In the genomic region with DNA sequence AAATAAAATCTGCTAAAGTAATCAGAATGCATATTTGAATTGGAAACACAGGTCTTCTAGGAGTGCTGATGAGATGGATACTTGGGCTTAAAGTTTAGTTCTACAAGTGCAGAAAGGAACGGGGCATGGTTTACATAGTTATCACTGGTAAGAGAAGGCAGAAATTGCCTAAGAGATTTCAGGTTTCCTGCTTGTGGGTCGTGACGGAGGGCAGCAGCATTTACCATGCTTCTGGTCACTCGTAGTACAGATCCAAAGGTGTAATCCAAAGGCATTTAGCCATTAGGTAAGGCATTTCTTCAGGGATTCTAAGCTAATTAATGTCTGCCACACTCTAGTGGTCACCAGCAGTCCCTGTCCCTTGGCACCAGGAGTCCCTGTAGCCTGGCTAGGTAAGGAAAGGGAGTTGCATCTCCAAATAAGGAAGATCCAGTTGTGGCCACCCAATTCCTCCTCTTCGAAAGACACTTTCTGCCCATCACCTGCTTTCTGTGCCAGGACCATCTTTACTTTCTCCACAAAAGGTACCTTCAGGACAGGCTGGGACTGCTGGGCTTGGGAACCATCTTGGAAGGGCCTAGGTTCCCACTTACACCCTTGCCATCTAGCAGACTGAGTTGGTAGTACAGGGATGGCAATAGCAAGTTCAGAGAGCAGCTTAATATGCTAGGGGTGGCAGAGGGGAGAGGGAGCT, we compare ENCODE assay signal across 10 cellular contexts. TPM values are rescaled to one million over a fixed set of nuclear protein-coding genes. Genes with fewer than 3 reads are reported as not detected.
DNase-seq lines count a peak whose midpoint lies in the region; ATAC-seq, FAIRE-seq and TF ChIP-seq lines count a peak whose summit lies in the region.
"Had no signal": no experiment of that assay in that cellular context is flagged by ENCODE, and none has a peak within 500 bp of the region (broad histone marks: within the 10 kb centered on the region; RNA-seq: fewer than 3 reads in every experiment).

No MANE protein-coding gene starts in this region.

- H3K4me3 Mint-ChIP-seq in T-cell = peak overlapping the region; percentile 96 to 97 (median 96)
- peak overlapping the region; percentile 95 for H3K4me3 Mint-ChIP-seq in stimulated activated memory B cell treated with anti-CD40 and anti-IgM and Interleukin-4, amounts not matched to agents 10 μg/mL and 1 μg/mL and 100 μg/mL, for 72 hours

- no peaks in the 10 kb centered on the region for H3K36me3 Mint-ChIP-seq in T-cell
- no peaks in the 10 kb centered on the region for H3K36me3 Mint-ChIP-seq in stimulated activated memory B cell treated with anti-CD40 and anti-IgM and Interleukin-4, amounts not matched to agents 10 μg/mL and 1 μg/mL and 100 μg/mL, for 72 hours

- FAIRE-seq in frontal cortex (lab: Jason Lieb, UNC) = no peak

- ATAC-seq in T-cell (replicated peaks in 1 of 4) = no peak
- no peak for ATAC-seq in foreskin keratinocyte
- no peak for ATAC-seq in stimulated activated memory B cell treated with anti-CD40 and anti-IgM and Interleukin-4, amounts not matched to agents 10 μg/mL and 1 μg/mL and 100 μg/mL, for 72 hours
- no peak for ATAC-seq in GM18867 (IDR thresholded peaks at IDR 0.05; ENCODE audit: unreplicated experiment)

- H3K9me3 Mint-ChIP-seq in T-cell = no peaks in the 10 kb centered on the region
- no peaks in the 10 kb centered on the region for H3K9me3 Mint-ChIP-seq in stimulated activated memory B cell treated with anti-CD40 and anti-IgM and Interleukin-4, amounts not matched to agents 10 μg/mL and 1 μg/mL and 100 μg/mL, for 72 hours

- H3K4me1 ChIP-seq in foreskin keratinocyte = peaks cover 4% of the 10 kb centered on the region

- DNase-seq in NCI-H2227 (lab: John Stamatoyannopoulos, UW; ENCODE audit: unreplicated experiment) = peak; percentile 28
- DNase-seq in NCI-H2227 treated with DMSO at 0.1 percent for 48 hours (lab: John Stamatoyannopoulos, UW) = no peak
- no peak for DNase-seq in T-cell
- no peak for DNase-seq in foreskin keratinocyte
- no peak for DNase-seq in frontal cortex (ENCODE audit: low spot score in 2 of 2)
- no peak for DNase-seq in G401 (ENCODE audit: low spot score)
- DNase-seq: NCI-H2081 treated with DMSO at 0.1 percent for 48 hours had no signal

- in situ Hi-C loops in G401 (cut with HindIII; ENCODE audit: low sequenced_read_pairs) = no loop called here

- peaks cover 14 to 21% (median 19%) of the 10 kb centered on the region in 3 donors for H3K4me1 Mint-ChIP-seq in T-cell
- peaks cover 21% of the 10 kb centered on the region for H3K4me1 Mint-ChIP-seq in stimulated activated memory B cell treated with anti-CD40 and anti-IgM and Interleukin-4, amounts not matched to agents 10 μg/mL and 1 μg/mL and 100 μg/mL, for 72 hours

- H3K27me3 ChIP-seq in foreskin keratinocyte = no peaks in the 10 kb centered on the region

- CTCF ChIA-PET in T-cell (lab: Charles Lee) = interaction anchor here in 1 of 2 donors (1.0 kb wide), 1 partner anchor 134 kb away, joined by 7 read pairs; no protein-coding TSS in a partner anchor

- TF ChIP-seq CTCF in foreskin keratinocyte (conservative IDR thresholded peaks at IDR 0.05) = no peak

- POLR2A ChIA-PET in T-cell (lab: Charles Lee) = interaction anchor here (0.6 kb wide), 2 partner anchors 219 to 387 kb away, joined by 3 read pairs; no protein-coding TSS in a partner anchor

- H3K27ac Mint-ChIP-seq in T-cell = peak overlapping the region; percentile 98 to 100
- H3K27ac Mint-ChIP-seq in stimulated activated memory B cell treated with anti-CD40 and anti-IgM and Interleukin-4, amounts not matched to agents 10 μg/mL and 1 μg/mL and 100 μg/mL, for 72 hours = peak overlapping the region; percentile 97

- peak overlapping the region; percentile 93 for H3K27ac ChIP-seq in foreskin keratinocyte

- H3K27me3 Mint-ChIP-seq in T-cell = no peaks in the 10 kb centered on the region
- no peaks in the 10 kb centered on the region for H3K27me3 Mint-ChIP-seq in stimulated activated memory B cell treated with anti-CD40 and anti-IgM and Interleukin-4, amounts not matched to agents 10 μg/mL and 1 μg/mL and 100 μg/mL, for 72 hours

RNA-seq across cellular contexts. Expression of gene GSTZ1, which starts 1.5 kb away (rescaled TPM):
- total RNA-seq in T-cell (10 to 100 TPM in 3 of 5 donors, 1 to 10 TPM in 2; 7.1 to 16.3 (median 13.6) TPM), foreskin keratinocyte (17.1 and 18.5 TPM in 2 replicates), frontal cortex (3.3 TPM)
- 22.1 and 24.8 TPM in 2 replicates for polyA plus RNA-seq in foreskin keratinocyte
- total RNA-seq in G401 (2014; rRNA removed; shearing (Covaris generic)) = 37.3 and 64.7 TPM in 2 replicates

RNA-seq across cellular contexts. Expression of gene POMT2, which starts 1.7 kb away (rescaled TPM):
- total RNA-seq in T-cell (10 to 100 TPM; 11.4 to 14.3 (median 13.2) TPM), foreskin keratinocyte (16.6 and 18.2 TPM in 2 replicates), frontal cortex (14.3 TPM)
- 14.9 and 18.6 TPM in 2 replicates for polyA plus RNA-seq in foreskin keratinocyte
- total RNA-seq in G401 (2014; rRNA removed; shearing (Covaris generic)) = 25.5 and 27.5 TPM in 2 replicates

RNA-seq across cellular contexts. Expression of gene NGB, which starts 51.4 kb away (rescaled TPM):
- total RNA-seq in T-cell = not detected
- not detected in 2 replicates for total RNA-seq in foreskin keratinocyte
- polyA plus RNA-seq in foreskin keratinocyte = not detected in 2 replicates
- 4.9 TPM for total RNA-seq in frontal cortex
- total RNA-seq in G401 (2014; rRNA removed; shearing (Covaris generic)) = not detected in 2 replicates
- total RNA-seq: pulmonary artery endothelial cell had no signal

RNA-seq across cellular contexts. Expression of gene TMED8, which starts 54.5 kb away (rescaled TPM):
- 1 to 10 TPM; 6.6 to 8.9 (median 7.5) TPM for total RNA-seq in T-cell
- 11.9 and 12.6 TPM in 2 replicates for total RNA-seq in foreskin keratinocyte
- 2.4 and 2.8 TPM in 2 replicates for polyA plus RNA-seq in foreskin keratinocyte
- total RNA-seq in frontal cortex = 25.3 TPM
- 5.3 and 6.1 TPM in 2 replicates for total RNA-seq in G401 (2014; rRNA removed; shearing (Covaris generic))

RNA-seq across cellular contexts. Expression of gene SAMD15, which starts 54.8 kb away (rescaled TPM):
- under 1 TPM in 4 of 5 donors, not detected in 1; 0.15 to 0.75 (median 0.33) TPM for total RNA-seq in T-cell
- 0.63 and 0.88 TPM in 2 replicates for total RNA-seq in foreskin keratinocyte
- polyA plus RNA-seq in foreskin keratinocyte = 0.17 and 0.24 TPM in 2 replicates
- total RNA-seq in frontal cortex = 12.6 TPM
- 5.8 and 6.6 TPM in 2 replicates for total RNA-seq in G401 (2014; rRNA removed; shearing (Covaris generic))
